ENCODE assay signal across 24 cellular contexts in genomic region chr1:86823821-86824500, GRCh38.
A peak's percentile ranks its signal among the peaks of the same experiment; 100 is the strongest.
DNase-seq lines count a peak whose midpoint lies in the region; ATAC-seq lines count a peak whose summit lies in the region.
"Had no signal": no experiment of that assay in that cellular context is flagged by ENCODE, and none has a peak within 500 bp of the region (broad histone marks: within the 10 kb centered on the region; RNA-seq: fewer than 3 reads in every experiment).

No MANE protein-coding gene starts in this region.

- DNase-seq in NCI-H1092 treated with DMSO at 0.1 percent for 48 hours (lab: John Stamatoyannopoulos, UW): peak; percentile 74
- DNase-seq in NCI-H1092 (lab: John Stamatoyannopoulos, UW): no peak
- peak; percentile 36 for DNase-seq in HT-29 (ENCODE audit: low spot score)
- peak; percentile 15 for DNase-seq in NCI-H510A (lab: John Stamatoyannopoulos, UW)
- DNase-seq in left lobe of liver (ENCODE audit: low spot score): no peak
- no peak for DNase-seq in NCI-H1930 (lab: John Stamatoyannopoulos, UW)
- DNase-seq in hippocampal formation (lab: John Stamatoyannopoulos, UW): no peak
- DNase-seq: 8988T; activated B cell treated with CpG ODN at 0.5 μM for 24 hours; activated CD4-positive, alpha-beta T cell treated with anti-CD3 and anti-CD28 coated beads, Interleukin-2, amount 50 U/mL, for 4 hours; activated CD8-positive, alpha-beta memory T cell treated with anti-CD3 and anti-CD28 coated beads, Interleukin-2, amount 50 U/mL, for 4 hours; AML-193; effector CD4-positive, alpha-beta T cell; erythroblast; foreskin keratinocyte; islet precursor cell; NCI-H2227 treated with DMSO at 0.1 percent for 48 hours; posterior cingulate gyrus; SK-N-SH; stimulated activated CD8-positive, alpha-beta memory T cell treated with anti-CD3 and anti-CD28 coated beads, Interleukin-4, amount 100 ng/mL, for 48 hours; transverse colon had no signal

- ATAC-seq in left lobe of liver (peak; percentile 95), HG03378 (IDR thresholded peaks at IDR 0.05; ENCODE audit: unreplicated experiment) (no peak)
- ATAC-seq: activated T-helper 17 cell treated with anti-CD3 and anti-CD28 coated beads, Interleukin-2, amount 50 U/mL, for 72 hours; foreskin keratinocyte; K562 had no signal

Comparison
In these comparisons a context has a peak if more than half of its experiments do, and no peak if none do; other contexts are left out.
1. DNase-seq: peak in NCI-H1092 treated with DMSO at 0.1 percent for 48 hours (single experiment), HT-29 (single experiment) and NCI-H510A (single experiment); none in NCI-H1092 (single experiment), left lobe of liver (single experiment), NCI-H1930 (0 of 2) and hippocampal formation (0 of 2).